1 cellular context compared by ENCODE assay signal in the genomic region with DNA sequence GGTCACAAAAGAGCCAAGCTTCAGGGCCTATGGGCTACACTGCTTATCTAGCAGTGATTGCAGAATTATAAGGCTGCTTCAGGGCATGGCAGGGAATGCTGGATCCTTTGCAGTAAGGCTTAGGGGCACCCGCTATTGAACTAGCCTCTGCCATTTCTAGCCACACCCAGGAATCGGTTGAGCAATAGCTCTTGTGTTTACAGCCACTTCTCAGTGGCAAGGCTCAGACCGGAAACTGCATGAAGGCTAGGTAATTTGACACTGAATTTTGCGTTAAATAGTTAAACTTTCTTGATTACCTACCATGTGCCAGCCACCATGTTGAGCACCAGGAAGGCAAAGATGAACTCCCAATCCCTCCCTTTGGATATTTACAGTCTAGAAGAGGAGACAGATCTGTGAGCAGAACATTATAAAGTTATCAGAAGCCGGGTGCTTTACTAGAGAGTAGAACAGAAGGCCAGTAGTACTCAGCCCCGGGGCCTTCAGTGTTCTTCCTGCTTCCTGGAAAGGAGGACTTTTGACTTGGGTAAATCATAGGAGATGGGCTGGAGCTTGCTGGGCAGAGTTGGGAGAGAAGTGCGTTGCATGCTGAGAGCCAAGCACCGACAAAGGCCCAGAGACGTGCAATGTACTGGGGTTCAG.
TF ChIP-seq lines count a peak whose summit lies in the region.

No MANE protein-coding gene starts in this region.

TF ChIP-seq in HepG2, 621 proteins besides CTCF, POLR2A, EP300 and RAD21 (continued from another document and continues in another):
- no peak for TF ChIP-seq ELK4 (CRISPR knock-in tag; IDR thresholded peaks at IDR 0.05; ENCODE audit: borderline replicate concordance)
- TF ChIP-seq, protein P1, sequence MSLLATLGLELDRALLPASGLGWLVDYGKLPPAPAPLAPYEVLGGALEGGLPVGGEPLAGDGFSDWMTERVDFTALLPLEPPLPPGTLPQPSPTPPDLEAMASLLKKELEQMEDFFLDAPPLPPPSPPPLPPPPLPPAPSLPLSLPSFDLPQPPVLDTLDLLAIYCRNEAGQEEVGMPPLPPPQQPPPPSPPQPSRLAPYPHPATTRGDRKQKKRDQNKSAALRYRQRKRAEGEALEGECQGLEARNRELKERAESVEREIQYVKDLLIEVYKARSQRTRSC (CRISPR knock-in tag; IDR thresholded peaks at IDR 0.05; ENCODE audit: low read depth), result no peak
- TF ChIP-seq TARDBP (CRISPR knock-in tag; IDR thresholded peaks at IDR 0.05), result no peak; the same call in 1 of the 2 replicates
- TF ChIP-seq DNMT1 (CRISPR knock-in tag; IDR thresholded peaks at IDR 0.05), result no peak
- TF ChIP-seq STAG1 (CRISPR knock-in tag; IDR thresholded peaks at IDR 0.05), result peak; percentile 27; the same call in 1 of the 2 replicates
- TF ChIP-seq ELF1 (CRISPR knock-in tag; IDR thresholded peaks at IDR 0.05), result peak; percentile 84
- TF ChIP-seq ATF7 (IDR thresholded peaks at IDR 0.05), result no peak
- no peak for TF ChIP-seq ATF7 (CRISPR knock-in tag; IDR thresholded peaks at IDR 0.05)
- no peak for TF ChIP-seq NRL (CRISPR knock-in tag; IDR thresholded peaks at IDR 0.05; ENCODE audit: borderline replicate concordance)
- TF ChIP-seq, protein P2, sequence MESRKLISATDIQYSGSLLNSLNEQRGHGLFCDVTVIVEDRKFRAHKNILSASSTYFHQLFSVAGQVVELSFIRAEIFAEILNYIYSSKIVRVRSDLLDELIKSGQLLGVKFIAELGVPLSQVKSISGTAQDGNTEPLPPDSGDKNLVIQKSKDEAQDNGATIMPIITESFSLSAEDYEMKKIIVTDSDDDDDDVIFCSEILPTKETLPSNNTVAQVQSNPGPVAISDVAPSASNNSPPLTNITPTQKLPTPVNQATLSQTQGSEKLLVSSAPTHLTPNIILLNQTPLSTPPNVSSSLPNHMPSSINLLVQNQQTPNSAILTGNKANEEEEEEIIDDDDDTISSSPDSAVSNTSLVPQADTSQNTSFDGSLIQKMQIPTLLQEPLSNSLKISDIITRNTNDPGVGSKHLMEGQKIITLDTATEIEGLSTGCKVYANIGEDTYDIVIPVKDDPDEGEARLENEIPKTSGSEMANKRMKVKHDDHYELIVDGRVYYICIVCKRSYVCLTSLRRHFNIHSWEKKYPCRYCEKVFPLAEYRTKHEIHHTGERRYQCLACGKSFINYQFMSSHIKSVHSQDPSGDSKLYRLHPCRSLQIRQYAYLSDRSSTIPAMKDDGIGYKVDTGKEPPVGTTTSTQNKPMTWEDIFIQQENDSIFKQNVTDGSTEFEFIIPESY (CRISPR knock-in tag; IDR thresholded peaks at IDR 0.05), result no peak
- TF ChIP-seq MED1 (CRISPR knock-in tag; IDR thresholded peaks at IDR 0.05), result peak; percentile 87
- TF ChIP-seq MYNN (CRISPR knock-in tag; IDR thresholded peaks at IDR 0.05; ENCODE audit: low read depth), result no peak
- TF ChIP-seq ZNF670 (CRISPR knock-in tag; IDR thresholded peaks at IDR 0.05; ENCODE audit: borderline replicate concordance), result peak; percentile 76; the same call in 1 of the 2 replicates
- no peak for TF ChIP-seq RBFOX2 (IDR thresholded peaks at IDR 0.05; ENCODE audit: low read depth, low read length)
- no peak for TF ChIP-seq IRF9 (CRISPR knock-in tag; IDR thresholded peaks at IDR 0.05; ENCODE audit: borderline replicate concordance)
- no peak for TF ChIP-seq SNRNP70 (IDR thresholded peaks at IDR 0.05; ENCODE audit: low read depth, low read length)
- TF ChIP-seq, protein P3, sequence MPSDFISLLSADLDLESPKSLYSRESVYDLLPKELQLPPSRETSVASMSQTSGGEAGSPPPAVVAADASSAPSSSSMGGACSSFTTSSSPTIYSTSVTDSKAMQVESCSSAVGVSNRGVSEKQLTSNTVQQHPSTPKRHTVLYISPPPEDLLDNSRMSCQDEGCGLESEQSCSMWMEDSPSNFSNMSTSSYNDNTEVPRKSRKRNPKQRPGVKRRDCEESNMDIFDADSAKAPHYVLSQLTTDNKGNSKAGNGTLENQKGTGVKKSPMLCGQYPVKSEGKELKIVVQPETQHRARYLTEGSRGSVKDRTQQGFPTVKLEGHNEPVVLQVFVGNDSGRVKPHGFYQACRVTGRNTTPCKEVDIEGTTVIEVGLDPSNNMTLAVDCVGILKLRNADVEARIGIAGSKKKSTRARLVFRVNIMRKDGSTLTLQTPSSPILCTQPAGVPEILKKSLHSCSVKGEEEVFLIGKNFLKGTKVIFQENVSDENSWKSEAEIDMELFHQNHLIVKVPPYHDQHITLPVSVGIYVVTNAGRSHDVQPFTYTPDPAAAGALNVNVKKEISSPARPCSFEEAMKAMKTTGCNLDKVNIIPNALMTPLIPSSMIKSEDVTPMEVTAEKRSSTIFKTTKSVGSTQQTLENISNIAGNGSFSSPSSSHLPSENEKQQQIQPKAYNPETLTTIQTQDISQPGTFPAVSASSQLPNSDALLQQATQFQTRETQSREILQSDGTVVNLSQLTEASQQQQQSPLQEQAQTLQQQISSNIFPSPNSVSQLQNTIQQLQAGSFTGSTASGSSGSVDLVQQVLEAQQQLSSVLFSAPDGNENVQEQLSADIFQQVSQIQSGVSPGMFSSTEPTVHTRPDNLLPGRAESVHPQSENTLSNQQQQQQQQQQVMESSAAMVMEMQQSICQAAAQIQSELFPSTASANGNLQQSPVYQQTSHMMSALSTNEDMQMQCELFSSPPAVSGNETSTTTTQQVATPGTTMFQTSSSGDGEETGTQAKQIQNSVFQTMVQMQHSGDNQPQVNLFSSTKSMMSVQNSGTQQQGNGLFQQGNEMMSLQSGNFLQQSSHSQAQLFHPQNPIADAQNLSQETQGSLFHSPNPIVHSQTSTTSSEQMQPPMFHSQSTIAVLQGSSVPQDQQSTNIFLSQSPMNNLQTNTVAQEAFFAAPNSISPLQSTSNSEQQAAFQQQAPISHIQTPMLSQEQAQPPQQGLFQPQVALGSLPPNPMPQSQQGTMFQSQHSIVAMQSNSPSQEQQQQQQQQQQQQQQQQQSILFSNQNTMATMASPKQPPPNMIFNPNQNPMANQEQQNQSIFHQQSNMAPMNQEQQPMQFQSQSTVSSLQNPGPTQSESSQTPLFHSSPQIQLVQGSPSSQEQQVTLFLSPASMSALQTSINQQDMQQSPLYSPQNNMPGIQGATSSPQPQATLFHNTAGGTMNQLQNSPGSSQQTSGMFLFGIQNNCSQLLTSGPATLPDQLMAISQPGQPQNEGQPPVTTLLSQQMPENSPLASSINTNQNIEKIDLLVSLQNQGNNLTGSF (CRISPR knock-in tag; IDR thresholded peaks at IDR 0.05), result no peak
- TF ChIP-seq GABPB1 (CRISPR knock-in tag; IDR thresholded peaks at IDR 0.05), result peak; percentile 78
- TF ChIP-seq, protein P4, sequence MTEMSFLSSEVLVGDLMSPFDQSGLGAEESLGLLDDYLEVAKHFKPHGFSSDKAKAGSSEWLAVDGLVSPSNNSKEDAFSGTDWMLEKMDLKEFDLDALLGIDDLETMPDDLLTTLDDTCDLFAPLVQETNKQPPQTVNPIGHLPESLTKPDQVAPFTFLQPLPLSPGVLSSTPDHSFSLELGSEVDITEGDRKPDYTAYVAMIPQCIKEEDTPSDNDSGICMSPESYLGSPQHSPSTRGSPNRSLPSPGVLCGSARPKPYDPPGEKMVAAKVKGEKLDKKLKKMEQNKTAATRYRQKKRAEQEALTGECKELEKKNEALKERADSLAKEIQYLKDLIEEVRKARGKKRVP (CRISPR knock-in tag; IDR thresholded peaks at IDR 0.05), result no peak; a peak in 1 of 4 replicates
- TF ChIP-seq RCOR2 (CRISPR knock-in tag; IDR thresholded peaks at IDR 0.05), result no peak
- TF ChIP-seq NBN (conservative IDR thresholded peaks at IDR 0.05), result no peak
- no peak for TF ChIP-seq MIER3 (CRISPR knock-in tag; IDR thresholded peaks at IDR 0.05; ENCODE audit: borderline replicate concordance)
- TF ChIP-seq, protein P5, sequence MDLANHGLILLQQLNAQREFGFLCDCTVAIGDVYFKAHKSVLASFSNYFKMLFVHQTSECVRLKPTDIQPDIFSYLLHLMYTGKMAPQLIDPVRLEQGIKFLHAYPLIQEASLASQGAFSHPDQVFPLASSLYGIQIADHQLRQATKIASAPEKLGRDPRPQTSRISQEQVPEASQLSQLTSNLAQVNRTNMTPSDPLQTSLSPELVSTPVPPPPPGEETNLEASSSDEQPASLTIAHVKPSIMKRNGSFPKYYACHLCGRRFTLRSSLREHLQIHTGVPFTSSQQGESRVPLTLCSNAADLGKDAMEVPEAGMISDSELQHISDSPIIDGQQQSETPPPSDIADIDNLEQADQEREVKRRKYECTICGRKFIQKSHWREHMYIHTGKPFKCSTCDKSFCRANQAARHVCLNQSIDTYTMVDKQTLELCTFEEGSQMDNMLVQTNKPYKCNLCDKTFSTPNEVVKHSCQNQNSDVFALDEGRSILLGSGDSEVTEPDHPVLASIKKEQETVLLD (CRISPR knock-in tag; IDR thresholded peaks at IDR 0.05; ENCODE audit: low read depth), result no peak
- no peak for TF ChIP-seq JDP2 (CRISPR knock-in tag; IDR thresholded peaks at IDR 0.05; ENCODE audit: borderline replicate concordance)
- TF ChIP-seq NKX3-1 (CRISPR knock-in tag; IDR thresholded peaks at IDR 0.05), result no peak; the same call in 1 of the 2 replicates
- TF ChIP-seq, protein P6, sequence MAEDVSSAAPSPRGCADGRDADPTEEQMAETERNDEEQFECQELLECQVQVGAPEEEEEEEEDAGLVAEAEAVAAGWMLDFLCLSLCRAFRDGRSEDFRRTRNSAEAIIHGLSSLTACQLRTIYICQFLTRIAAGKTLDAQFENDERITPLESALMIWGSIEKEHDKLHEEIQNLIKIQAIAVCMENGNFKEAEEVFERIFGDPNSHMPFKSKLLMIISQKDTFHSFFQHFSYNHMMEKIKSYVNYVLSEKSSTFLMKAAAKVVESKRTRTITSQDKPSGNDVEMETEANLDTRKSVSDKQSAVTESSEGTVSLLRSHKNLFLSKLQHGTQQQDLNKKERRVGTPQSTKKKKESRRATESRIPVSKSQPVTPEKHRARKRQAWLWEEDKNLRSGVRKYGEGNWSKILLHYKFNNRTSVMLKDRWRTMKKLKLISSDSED (CRISPR knock-in tag; IDR thresholded peaks at IDR 0.05), result no peak
- TF ChIP-seq HIVEP1 (CRISPR knock-in tag; IDR thresholded peaks at IDR 0.05), result no peak
- TF ChIP-seq ZNF761 (CRISPR knock-in tag; conservative IDR thresholded peaks at IDR 0.05), result 0 out of 2 replicates have a peak, but pooled peaks have one; percentile 22
- no peak for TF ChIP-seq ZC3H4 (CRISPR knock-in tag; IDR thresholded peaks at IDR 0.05; ENCODE audit: borderline replicate concordance)
- no peak for TF ChIP-seq ZNF224 (CRISPR knock-in tag; IDR thresholded peaks at IDR 0.05)
- TF ChIP-seq, protein P7, sequence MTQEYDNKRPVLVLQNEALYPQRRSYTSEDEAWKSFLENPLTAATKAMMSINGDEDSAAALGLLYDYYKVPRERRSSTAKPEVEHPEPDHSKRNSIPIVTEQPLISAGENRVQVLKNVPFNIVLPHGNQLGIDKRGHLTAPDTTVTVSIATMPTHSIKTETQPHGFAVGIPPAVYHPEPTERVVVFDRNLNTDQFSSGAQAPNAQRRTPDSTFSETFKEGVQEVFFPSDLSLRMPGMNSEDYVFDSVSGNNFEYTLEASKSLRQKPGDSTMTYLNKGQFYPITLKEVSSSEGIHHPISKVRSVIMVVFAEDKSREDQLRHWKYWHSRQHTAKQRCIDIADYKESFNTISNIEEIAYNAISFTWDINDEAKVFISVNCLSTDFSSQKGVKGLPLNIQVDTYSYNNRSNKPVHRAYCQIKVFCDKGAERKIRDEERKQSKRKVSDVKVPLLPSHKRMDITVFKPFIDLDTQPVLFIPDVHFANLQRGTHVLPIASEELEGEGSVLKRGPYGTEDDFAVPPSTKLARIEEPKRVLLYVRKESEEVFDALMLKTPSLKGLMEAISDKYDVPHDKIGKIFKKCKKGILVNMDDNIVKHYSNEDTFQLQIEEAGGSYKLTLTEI (CRISPR knock-in tag; conservative IDR thresholded peaks at IDR 0.05), result no peak
- no peak for TF ChIP-seq GTF2F1 (IDR thresholded peaks at IDR 0.05; ENCODE audit: low read length)
- TF ChIP-seq ZFP36L1 (CRISPR knock-in tag; IDR thresholded peaks at IDR 0.05), result peak; percentile 66; the same call in 1 of the 2 replicates
- no peak for TF ChIP-seq TBX3 (IDR thresholded peaks at IDR 0.05; ENCODE audit: borderline replicate concordance)
- TF ChIP-seq ZNF329 (CRISPR knock-in tag; IDR thresholded peaks at IDR 0.05; ENCODE audit: low read depth), result no peak
- TF ChIP-seq RXRB (CRISPR knock-in tag; IDR thresholded peaks at IDR 0.05; ENCODE audit: borderline replicate concordance), result peak; percentile 53; the same call in 1 of the 2 replicates
- no peak for TF ChIP-seq ZNF709 (CRISPR knock-in tag; IDR thresholded peaks at IDR 0.05)
- no peak for TF ChIP-seq ZEB1 (IDR thresholded peaks at IDR 0.05; ENCODE audit: insufficient replicate concordance, low read depth)
- no peak for TF ChIP-seq ZMAT5 (CRISPR knock-in tag; IDR thresholded peaks at IDR 0.05; ENCODE audit: borderline replicate concordance, low read depth)
- TF ChIP-seq TFDP1 (CRISPR knock-in tag; IDR thresholded peaks at IDR 0.05; ENCODE audit: borderline replicate concordance), result peak; percentile 56; the same call in 1 of the 2 replicates
- no peak for TF ChIP-seq ZNF564 (CRISPR knock-in tag; IDR thresholded peaks at IDR 0.05)
